17 cellular contexts compared by ENCODE assay signal in the genomic region with DNA sequence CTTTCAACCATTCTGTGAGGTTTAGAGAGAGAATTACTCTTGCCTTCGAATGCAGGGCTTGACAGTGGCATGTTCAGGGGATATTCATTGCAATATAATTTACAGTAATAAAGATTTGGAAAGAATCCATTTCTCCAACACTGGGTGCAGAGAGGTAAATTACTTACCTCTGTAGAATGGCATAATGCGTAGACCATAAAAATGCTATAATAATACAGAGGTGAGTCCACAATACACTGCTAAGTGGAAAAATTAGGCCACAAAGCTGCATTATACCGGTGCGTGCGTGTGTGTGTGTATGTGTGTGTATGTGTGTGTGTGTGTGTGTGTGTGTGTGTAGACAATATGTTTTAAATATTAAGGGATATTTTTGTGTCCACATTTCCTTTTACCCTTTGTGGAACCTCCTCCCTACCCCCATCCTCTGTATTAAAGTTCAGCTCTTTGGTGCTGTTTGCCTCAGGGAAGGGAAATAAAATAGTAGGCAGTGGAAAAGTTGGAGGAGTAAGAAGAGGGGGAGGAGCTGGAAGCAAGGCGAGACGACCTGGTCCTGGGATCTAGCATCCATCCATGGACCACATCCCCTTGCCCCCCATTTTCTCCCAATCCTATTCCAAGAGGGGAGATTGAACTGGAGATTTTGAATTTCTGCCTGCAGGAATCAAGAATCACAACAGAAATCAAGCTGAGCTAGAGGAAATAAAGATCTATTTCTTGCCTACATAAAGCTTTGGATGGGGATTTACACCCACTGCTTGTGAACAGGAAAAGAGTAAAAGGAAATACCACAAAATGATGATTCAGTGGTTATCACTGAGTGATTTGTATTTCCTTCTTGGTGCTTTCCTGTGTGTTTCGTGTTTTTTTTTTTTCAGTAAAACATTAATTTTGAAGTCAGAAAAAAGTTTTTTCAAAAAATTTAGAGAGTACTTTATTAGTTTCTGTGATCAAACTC.
DNase-seq lines count a peak whose midpoint lies in the region; TF ChIP-seq lines count a peak whose summit lies in the region.
"Had no signal": no experiment of that assay in that cellular context is flagged by ENCODE, and none has a peak within 500 bp of the region (broad histone marks: within the 10 kb centered on the region; RNA-seq: fewer than 3 reads in every experiment).

No MANE protein-coding gene starts in this region.

- H3K27me3 ChIP-seq in A673 (replicated peaks; ENCODE audit: insufficient read depth, low read depth, low read length, poor library complexity) (no peaks in the 10 kb centered on the region), GM23248 (replicated peaks; ENCODE audit: insufficient read depth) (no peaks in the 10 kb centered on the region), vagina (no peaks in the 10 kb centered on the region), ovary (no peaks in the 10 kb centered on the region)
- H3K27me3 ChIP-seq: upper lobe of left lung had no signal

- H3K9me3 ChIP-seq in A673 (ENCODE audit: low read depth, low read length, poor library complexity, severe bottlenecking) = peaks cover 2% of the 10 kb centered on the region
- no peaks in the 10 kb centered on the region for H3K9me3 ChIP-seq in GM23248 (ENCODE audit: low read depth)
- H3K9me3 ChIP-seq in vagina = no peaks in the 10 kb centered on the region
- H3K9me3 ChIP-seq in ovary = no peaks in the 10 kb centered on the region
- H3K9me3 ChIP-seq: upper lobe of left lung had no signal

- H3F3A ChIP-seq in GM23248 (ENCODE audit: insufficient read depth) = peaks cover 8% of the 10 kb centered on the region

- peak overlapping the region; percentile 14 for H3K27ac Mint-ChIP-seq in activated CD4-positive, alpha-beta memory T cell treated with anti-CD3 and anti-CD28 coated beads, Interleukin-2, amount 10 ng/mL, durations not matched to agents 7 days and 5 days
- H3K27ac Mint-ChIP-seq: B cell had no signal

- H3K4me2 ChIP-seq in GM23248 (ENCODE audit: unreplicated experiment) = peak overlapping the region; percentile 67

- peaks cover 5% of the 10 kb centered on the region for H3K36me3 Mint-ChIP-seq in activated CD4-positive, alpha-beta memory T cell treated with anti-CD3 and anti-CD28 coated beads, Interleukin-2, amount 10 ng/mL, durations not matched to agents 7 days and 5 days (ENCODE audit: low read depth)
- H3K36me3 Mint-ChIP-seq: brain had no signal

- H3K27ac ChIP-seq in A673 (ENCODE audit: low read depth, low read length, poor library complexity, severe bottlenecking) = peak overlapping the region; percentile 40
- H3K27ac ChIP-seq in GM23248 = no peak overlapping the region
- no peak overlapping the region for H3K27ac ChIP-seq in vagina
- no peak overlapping the region for H3K27ac ChIP-seq in ovary
- H3K27ac ChIP-seq: upper lobe of left lung had no signal

- no peak overlapping the region for H3K4me3 Mint-ChIP-seq in activated CD4-positive, alpha-beta memory T cell treated with anti-CD3 and anti-CD28 coated beads, Interleukin-2, amount 10 ng/mL, durations not matched to agents 7 days and 5 days
- H3K4me3 Mint-ChIP-seq: B cell, brain had no signal

- H3K36me3 ChIP-seq in A673 (ENCODE audit: insufficient read depth, low read length, poor library complexity, severe bottlenecking) (no peaks in the 10 kb centered on the region), GM23248 (ENCODE audit: low read depth) (no peaks in the 10 kb centered on the region), vagina (no peaks in the 10 kb centered on the region), ovary (no peaks in the 10 kb centered on the region)
- H3K36me3 ChIP-seq: upper lobe of left lung had no signal

- H2AFZ ChIP-seq in GM23248 = peak overlapping the region; percentile 69

- intact Hi-C loops in A673 (cut with micrococcal nuclease; ENCODE audit: unreplicated experiment) (no loop called here), vagina (cut with DNase I) (no loop called here), ovary (cut with DNase I) (no loop called here)

- H3K4me3 ChIP-seq in A673 (ENCODE audit: low read depth, low read length, poor library complexity, severe bottlenecking) (no peak overlapping the region), GM23248 (peak overlapping the region; percentile 37), vagina (no peak overlapping the region), ovary (no peak overlapping the region)
- H3K4me3 ChIP-seq: upper lobe of left lung had no signal

- H3K4me1 Mint-ChIP-seq in activated CD4-positive, alpha-beta memory T cell treated with anti-CD3 and anti-CD28 coated beads, Interleukin-2, amount 10 ng/mL, durations not matched to agents 7 days and 5 days = peaks cover 44% of the 10 kb centered on the region
- H3K4me1 Mint-ChIP-seq: B cell had no signal

- no peaks in the 10 kb centered on the region for H4K20me1 ChIP-seq in GM23248 (ENCODE audit: insufficient read depth)

- POLR2A ChIA-PET in A673 (lab: Charles Lee; ENCODE audit: low non-redundant PET) = no interaction called here
- POLR2A ChIA-PET in activated CD4-positive, alpha-beta memory T cell treated with anti-CD3 and anti-CD28 coated beads, Interleukin-2, amount 10 ng/mL, durations not matched to agents 7 days and 5 days (lab: Charles Lee) = interaction anchor here (1.0 to 1.7 kb wide), 2 partner anchors 29 to 33 kb away, joined by 4 to 7 read pairs; no protein-coding TSS in a partner anchor

- H3K4me1 ChIP-seq in A673 (ENCODE audit: insufficient read depth, low read length, poor library complexity, severe bottlenecking) (peaks cover 15% of the 10 kb centered on the region), GM23248 (ENCODE audit: insufficient read depth) (peaks cover 14% of the 10 kb centered on the region), vagina (no peaks in the 10 kb centered on the region), ovary (ENCODE audit: insufficient read depth) (no peaks in the 10 kb centered on the region)
- H3K4me1 ChIP-seq: upper lobe of left lung had no signal

- CTCF ChIA-PET in A673 (lab: Charles Lee) = interaction anchor here (0.7 kb wide), 2 partner anchors 641 to 714 kb away, joined by 3 read pairs; no protein-coding TSS in a partner anchor
- CTCF ChIA-PET in activated CD4-positive, alpha-beta memory T cell treated with anti-CD3 and anti-CD28 coated beads, Interleukin-2, amount 10 ng/mL, durations not matched to agents 7 days and 5 days (lab: Charles Lee) = interaction anchor here (0.7 to 2.3 kb wide), 5 partner anchors 30 to 903 kb away, joined by 3 to 8 read pairs (median 4); no protein-coding TSS in a partner anchor

- no peak for TF ChIP-seq POLR2A in vagina (IDR thresholded peaks at IDR 0.05)
- no peak for TF ChIP-seq POLR2A in ovary (IDR thresholded peaks at IDR 0.05)

- H3K27me3 Mint-ChIP-seq in activated CD4-positive, alpha-beta memory T cell treated with anti-CD3 and anti-CD28 coated beads, Interleukin-2, amount 10 ng/mL, durations not matched to agents 7 days and 5 days = peaks cover 7% of the 10 kb centered on the region

- H3K79me2 ChIP-seq in GM23248 (ENCODE audit: insufficient read depth) = no peaks in the 10 kb centered on the region

- TF ChIP-seq CTCF in A673 (conservative IDR thresholded peaks at IDR 0.05; ENCODE audit: low read depth, low read length) (no peak), vagina (IDR thresholded peaks at IDR 0.05) (no peak), ovary (IDR thresholded peaks at IDR 0.05) (no peak)

- DNase-seq in A673 (ENCODE audit: low spot score) = peak; percentile 49
- peak; percentile 61 for DNase-seq in GM23248
- DNase-seq in activated CD4-positive, alpha-beta memory T cell treated with anti-CD3 and anti-CD28 coated beads, Interleukin-2, amount 10 ng/mL, durations not matched to agents 7 days and 5 days = no peak
- peak; percentile 8 for DNase-seq in glomerular visceral epithelial cell (ENCODE audit: extremely low spot score)
- DNase-seq in stimulated activated CD4-positive, alpha-beta T cell treated with anti-CD3 and anti-CD28 coated beads, Interleukin-4, amount 100 ng/mL, for 24 hours = no peak
- DNase-seq in vagina (ENCODE audit: extremely low spot score in 2 of 2) = no peak
- no peak for DNase-seq in ovary
- DNase-seq in CD1c-positive myeloid dendritic cell (ENCODE audit: extremely low spot score) = no peak
- DNase-seq: activated T-cell treated with anti-CD3 and anti-CD28 coated beads for 4 hours; DMS79; kidney; NCI-H2029; NCI-H82; stimulated activated CD4-positive, alpha-beta T cell treated with anti-CD3 and anti-CD28 coated beads, Interleukin-2, amount 100 ng/mL, for 24 hours; upper lobe of left lung had no signal

- WGBS in GM23248 (ENCODE audit: low coverage in 1 of 2, low lambda C conversion rate in 2 of 2, missing lambda C conversion rate in 2 of 2), 2 experiments = 61 to 62% methylated on average over 8 of the region's 8 CpGs
- 70 to 75% (median 73%) methylated on average over 8 of the region's 8 CpGs for WGBS in ovary, 3 donors

- in situ Hi-C loops in GM23248 (cut with MboI) = loop anchor here (25.0 kb wide), 1 partner anchor 1425 kb away; no protein-coding TSS in a partner anchor

- TF ChIP-seq EP300 in ovary (IDR thresholded peaks at IDR 0.05) = no peak

- H3K9me2 ChIP-seq in GM23248 (ENCODE audit: insufficient read depth) = no peaks in the 10 kb centered on the region

- H3K9me3 Mint-ChIP-seq in activated CD4-positive, alpha-beta memory T cell treated with anti-CD3 and anti-CD28 coated beads, Interleukin-2, amount 10 ng/mL, durations not matched to agents 7 days and 5 days = peaks cover 8% of the 10 kb centered on the region

- 0 out of 2 replicates have a peak overlapping the region, but pooled peaks have one; percentile 8 for H3K9ac ChIP-seq in GM23248

- BruUV-seq in A673 (replicated peaks; lab: Mats Ljungman, UMichigan) = no TSS peak

Comparison
In these comparisons a context has a peak if more than half of its experiments do, and no peak if none do; other contexts are left out.
1. DNase-seq: peak in A673 (single experiment), GM23248 (single experiment) and glomerular visceral epithelial cell (single experiment); none in activated CD4-positive, alpha-beta memory T cell treated with anti-CD3 and anti-CD28 coated beads, Interleukin-2, amount 10 ng/mL, durations not matched to agents 7 days and 5 days (single experiment), stimulated activated CD4-positive, alpha-beta T cell treated with anti-CD3 and anti-CD28 coated beads, Interleukin-4, amount 100 ng/mL, for 24 hours (single experiment), vagina (0 of 2), ovary (0 of 5) and CD1c-positive myeloid dendritic cell (single experiment).